Comparison of ENCODE assay signal across 27 cellular contexts in the genomic region with DNA sequence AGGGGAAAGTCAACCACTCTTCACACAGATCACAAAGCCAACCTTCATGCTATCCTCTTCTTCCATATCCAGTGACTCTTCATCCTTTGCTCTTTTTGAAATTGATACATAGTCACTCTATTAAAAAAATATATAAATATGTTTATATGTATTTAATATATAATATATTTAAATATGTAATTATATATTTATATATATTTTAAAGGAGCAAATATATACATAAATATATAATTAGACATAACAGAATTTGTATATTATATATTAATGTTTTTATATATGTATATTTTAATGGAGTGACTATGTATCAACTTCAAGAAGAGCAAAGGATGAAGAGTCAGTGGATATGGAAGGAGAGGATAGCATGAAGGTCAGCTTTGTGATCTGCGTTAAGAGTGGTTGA.
"Had no signal": no experiment of that assay in that cellular context is flagged by ENCODE, and none has a peak within 500 bp of the region (broad histone marks: within the 10 kb centered on the region; RNA-seq: fewer than 3 reads in every experiment).

No MANE protein-coding gene starts in this region.

- H3K4me1 Mint-ChIP-seq: naive thymus-derived CD4-positive, alpha-beta T cell had no signal

- FAIRE-seq: endometrium, islet of Langerhans, keratinocyte had no signal

- H3K36me3 Mint-ChIP-seq: naive thymus-derived CD4-positive, alpha-beta T cell had no signal

- H3K27me3 ChIP-seq: colonic mucosa, esophagus squamous epithelium, gastrocnemius medialis, heart right ventricle, left lung had no signal

- H3K9me3 Mint-ChIP-seq: endodermal cell had no signal

- H3K4me3 ChIP-seq: colonic mucosa, esophagus squamous epithelium, gastrocnemius medialis, heart right ventricle, left lung, lower lobe of right lung had no signal

- H3K27ac Mint-ChIP-seq: dendritic cell treated with granulocyte-macrophage colony-stimulating factor and Interleukin-4, amounts not matched to agents 40 ng/mL and 50 ng/mL, for 4 days; effector memory CD8-positive, alpha-beta T cell; endodermal cell; naive thymus-derived CD4-positive, alpha-beta T cell had no signal

- H3K27me3 Mint-ChIP-seq: dendritic cell treated with granulocyte-macrophage colony-stimulating factor and Interleukin-4, amounts not matched to agents 40 ng/mL and 50 ng/mL, for 4 days; effector memory CD8-positive, alpha-beta T cell; naive thymus-derived CD4-positive, alpha-beta T cell had no signal

- ATAC-seq: effector memory CD8-positive, alpha-beta T cell; esophagus mucosa; gastrocnemius medialis; heart right ventricle; left cardiac atrium; left lung; left ventricle myocardium superior; lower lobe of right lung; naive thymus-derived CD4-positive, alpha-beta T cell had no signal

- H3K4me3 Mint-ChIP-seq: dendritic cell treated with granulocyte-macrophage colony-stimulating factor and Interleukin-4, amounts not matched to agents 40 ng/mL and 50 ng/mL, for 4 days; effector memory CD8-positive, alpha-beta T cell; endodermal cell; naive thymus-derived CD4-positive, alpha-beta T cell had no signal

- H3K9me3 ChIP-seq: colonic mucosa, gastrocnemius medialis, lower lobe of right lung had no signal

- H3K36me3 ChIP-seq: colonic mucosa, esophagus squamous epithelium, gastrocnemius medialis, heart right ventricle, left lung, lower lobe of right lung had no signal

- H3K4me1 ChIP-seq: colonic mucosa, esophagus squamous epithelium, gastrocnemius medialis, heart right ventricle, left lung, lower lobe of right lung had no signal

- H3K27ac ChIP-seq: colonic mucosa, epithelial cell of prostate, esophagus squamous epithelium, gastrocnemius medialis, heart right ventricle, left lung, lower lobe of right lung had no signal

- DNase-seq: colonic mucosa; cortex of kidney; effector CD8-positive, alpha-beta T cell; effector memory CD8-positive, alpha-beta T cell; endodermal cell; erythroblast; esophagus squamous epithelium; foreskin fibroblast; foreskin melanocyte; gastrocnemius medialis; glutamatergic neuron; head of caudate nucleus; heart right ventricle; hippocampal formation; left cardiac atrium; left lung; left ventricle myocardium superior; lower lobe of right lung; mesenchymal stem cell; midbrain; naive thymus-derived CD4-positive, alpha-beta T cell had no signal
